Comparison of ENCODE assay signal across 1 cellular context in genomic region chr11:132245558-132246385, GRCh38.
TF ChIP-seq lines count a peak whose summit lies in the region.

No MANE protein-coding gene starts in this region.

TF ChIP-seq in WTC11, 78 proteins besides CTCF, POLR2A, EP300 and RAD21 (continued from another document):
- TF ChIP-seq ZNF532 (CRISPR knock-in tag; IDR thresholded peaks at IDR 0.05; ENCODE audit: borderline replicate concordance), result no peak
TF ChIP-seq in WTC11: peak in this region for 0.
